Comparison of ENCODE assay signal across 16 cellular contexts in the genomic region with DNA sequence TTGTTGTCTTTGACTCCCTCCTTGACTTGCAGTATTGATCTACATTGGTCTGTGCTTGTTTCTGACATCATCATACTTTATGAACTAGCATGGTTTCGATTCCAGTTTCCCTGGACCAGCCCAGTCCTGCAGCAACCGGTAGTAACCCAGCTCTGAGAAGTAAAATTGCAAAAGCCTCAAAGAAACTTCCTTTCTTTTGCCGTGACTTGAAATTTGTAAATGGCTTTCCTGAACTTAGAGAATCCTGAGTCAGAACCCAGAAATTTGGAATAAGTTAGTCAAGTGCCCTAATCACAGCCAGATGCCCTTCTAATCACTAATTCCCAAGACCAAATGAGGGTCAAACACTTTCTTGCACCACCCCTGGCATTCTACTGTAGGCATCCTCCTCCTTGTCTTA. TPM values are rescaled to one million over a fixed set of nuclear protein-coding genes. Genes with fewer than 3 reads are reported as not detected.
DNase-seq lines count a peak whose midpoint lies in the region; ATAC-seq and TF ChIP-seq lines count a peak whose summit lies in the region.
"Had no signal": no experiment of that assay in that cellular context is flagged by ENCODE, and none has a peak within 500 bp of the region (broad histone marks: within the 10 kb centered on the region; RNA-seq: fewer than 3 reads in every experiment).

No MANE protein-coding gene starts in this region.

- no peaks in the 10 kb centered on the region for H3K4me1 ChIP-seq in transverse colon

- WGBS in transverse colon (ENCODE audit: low coverage in 1 of 2), 2 donors, result 81 to 91% methylated on average over 3 of the region's 3 CpGs

- no peaks in the 10 kb centered on the region for H3K36me3 ChIP-seq in transverse colon
- H3K36me3 ChIP-seq: BLaER1 treated with 17β-estradiol and CSF1 and Interleukin-3, amounts not matched to agents 10 nM and 100 nM had no signal

- in situ Hi-C loops in transverse colon (cut with MboI; ENCODE audit: low pct_ligation_motif_present in 1 of 4, low pct_unique_long_range_greater_than_20kb in 1 of 4, low sequenced_read_pairs in 3 of 4), result no loop called here

- intact Hi-C loops in transverse colon (cut with DNase I; ENCODE audit: low total_unique reads), result loop anchor here (5.0 kb wide), 1 partner anchor 514 kb away; no protein-coding TSS in a partner anchor

- peak; percentile 67 for DNase-seq in AG09309 (ENCODE audit: low read depth)
- DNase-seq in SIG-M5 (lab: John Stamatoyannopoulos, UW), result peak; percentile 2
- peak; percentile 80 to 90 for DNase-seq in foreskin fibroblast
- DNase-seq in putamen (ENCODE audit: low spot score), result no peak
- no peak for DNase-seq in NCI-H524 treated with DMSO at 0.1 percent for 48 hours (lab: John Stamatoyannopoulos, UW)
- no peak for DNase-seq in transverse colon
- DNase-seq: activated naive CD4-positive, alpha-beta T cell treated with anti-CD3 and anti-CD28 coated beads, Interleukin-2, amount 10 ng/mL, durations not matched to agents 7 days and 5 days; NCI-H1092; NCI-H446; Right ventricle myocardium superior had no signal

- H3K4me3 ChIP-seq in AG09309 (ENCODE audit: control insufficient read depth, low read depth, low read length), result no peak overlapping the region; the same call in 1 of the 2 replicates
- no peak overlapping the region for H3K4me3 ChIP-seq in foreskin fibroblast (ENCODE audit: low read depth in 1 of 2, low read length in 2 of 2)
- H3K4me3 ChIP-seq in transverse colon, result no peak overlapping the region
- H3K4me3 ChIP-seq: BLaER1 treated with 17β-estradiol and CSF1 and Interleukin-3, amounts not matched to agents 10 nM and 100 nM had no signal

- TF ChIP-seq POLR2A in transverse colon (IDR thresholded peaks at IDR 0.05), result no peak

- no peak overlapping the region for H3K27ac ChIP-seq in transverse colon
- H3K27ac ChIP-seq: BLaER1 treated with 17β-estradiol and CSF1 and Interleukin-3, amounts not matched to agents 10 nM and 100 nM had no signal

- H3K27me3 ChIP-seq in transverse colon, result no peaks in the 10 kb centered on the region
- H3K27me3 ChIP-seq: BLaER1 treated with 17β-estradiol and CSF1 and Interleukin-3, amounts not matched to agents 10 nM and 100 nM had no signal

- no peak for TF ChIP-seq CTCF in AG09309 (IDR thresholded peaks at IDR 0.05; ENCODE audit: control insufficient read depth, insufficient read depth, low read depth, low read length, missing control alignments)
- no peak for TF ChIP-seq CTCF in foreskin fibroblast (IDR thresholded peaks at IDR 0.05; ENCODE audit: low read depth, low read length)
- no peak for TF ChIP-seq CTCF in transverse colon (IDR thresholded peaks at IDR 0.05)

- no peak for TF ChIP-seq EP300 in transverse colon (IDR thresholded peaks at IDR 0.05; ENCODE audit: low read depth)

- ATAC-seq in GM21360 (IDR thresholded peaks at IDR 0.05; ENCODE audit: unreplicated experiment), result peak; percentile 78
- no peak for ATAC-seq in HG03520 (IDR thresholded peaks at IDR 0.05; ENCODE audit: unreplicated experiment)
- ATAC-seq: stimulated activated effector memory CD8-positive, alpha-beta T cell treated with anti-CD3 and anti-CD28 coated beads, Interleukin-12 subunit alpha, Interleukin-12 subunit beta, amount 100 ng/mL, for 72 hours had no signal

- peaks cover 0 to 5% of the 10 kb centered on the region in 2 donors for H3K9me3 ChIP-seq in transverse colon

RNA-seq across cellular contexts. Expression of gene TAS2R60, which starts 15.0 kb away (rescaled TPM):
- not detected for total RNA-seq in transverse colon
- total RNA-seq: endothelial cell of umbilical vein, HT-29, Right ventricle myocardium superior had no signal

RNA-seq across cellular contexts. Expression of gene TAS2R41, which starts 19.4 kb away (rescaled TPM):
- not detected for total RNA-seq in transverse colon
- total RNA-seq: endothelial cell of umbilical vein, HT-29, Right ventricle myocardium superior had no signal

RNA-seq across cellular contexts. Expression of gene EPHA1, which starts 49.6 kb away (rescaled TPM):
- 10 to 100 TPM; 21.1 to 29.9 (median 24.8) TPM for total RNA-seq in transverse colon
- total RNA-seq: endothelial cell of umbilical vein had no signal

Comparison
In these comparisons a context has a peak if more than half of its experiments do, and no peak if none do; other contexts are left out.
1. DNase-seq: peak in AG09309 (single experiment), SIG-M5 (single experiment) and foreskin fibroblast (2 of 2); none in putamen (single experiment), NCI-H524 treated with DMSO at 0.1 percent for 48 hours (single experiment) and transverse colon (single experiment).